ENCODE assay signal across 8 cellular contexts in the genomic region with DNA sequence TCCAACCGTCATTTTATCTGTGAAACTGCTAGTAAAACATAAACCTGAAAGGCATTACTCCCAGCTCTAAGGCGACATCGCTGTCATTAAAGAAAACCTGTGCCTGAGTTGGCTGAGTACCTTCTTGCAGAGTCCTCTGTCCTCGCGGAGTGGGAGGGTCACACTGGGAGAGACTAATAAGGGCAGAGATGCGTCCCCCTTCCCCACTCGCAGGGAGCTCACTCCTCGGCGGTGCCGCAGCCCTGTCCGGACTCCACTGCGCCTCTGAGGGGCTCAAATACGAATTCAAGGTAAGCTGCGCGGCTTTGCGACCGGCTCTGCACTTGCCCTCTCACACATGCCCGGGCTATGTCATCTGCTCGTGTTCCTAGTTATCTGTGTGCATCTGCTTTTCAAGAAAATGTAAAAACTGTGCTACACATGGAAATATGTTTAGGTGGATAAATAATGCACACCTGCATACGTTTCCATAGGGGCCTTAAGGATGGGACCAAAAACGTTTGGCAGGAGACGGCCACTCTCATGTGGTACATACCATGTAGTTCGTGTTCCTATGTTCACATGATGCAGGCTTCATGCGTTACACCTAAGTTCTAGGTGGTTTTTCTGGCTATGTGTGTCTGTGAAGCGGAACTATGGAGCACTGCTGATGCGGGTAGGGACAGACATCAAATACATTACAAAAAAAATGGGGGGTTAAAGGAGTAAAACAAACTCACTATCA. TPM values are rescaled to one million over a fixed set of nuclear protein-coding genes. Genes with fewer than 3 reads are reported as not detected.
A peak's percentile ranks its signal among the peaks of the same experiment; 100 is the strongest.
DNase-seq lines count a peak whose midpoint lies in the region; ATAC-seq and TF ChIP-seq lines count a peak whose summit lies in the region.

A gene (plus strand): TSS at position 206 of the 724 bp plus-strand sequence. CDS start 13,012 bp downstream, outside the sequence.

- no peaks in the 10 kb centered on the region for H3K4me1 ChIP-seq in ectodermal cell (ENCODE audit: control insufficient read depth, insufficient read depth, low read length)
- no peaks in the 10 kb centered on the region for H3K4me1 ChIP-seq in thoracic aorta (ENCODE audit: control insufficient read depth in 1 of 2, low read depth in 2 of 2)

- H3K27ac Mint-ChIP-seq in mesothelial cell of epicardium, result no peak within 1 kb of the TSS

- H3K36me3 Mint-ChIP-seq in mesothelial cell of epicardium, result no peaks in the 10 kb centered on the region

- DNase-seq in DMS53 treated with DMSO at 0.1 percent for 48 hours (lab: John Stamatoyannopoulos, UW; ENCODE audit: unreplicated experiment) (peak; percentile 64), mesothelial cell of epicardium (ENCODE audit: low spot score in 2 of 2, unreplicated experiment in 2 of 2) (peak in 1 of 2 experiments; percentile 47), thoracic aorta (ENCODE audit: low spot score) (no peak), middle frontal gyrus (ENCODE audit: extremely low spot score, low spot score) (no peak)

- peaks cover 40% of the 10 kb centered on the region for H3K27me3 ChIP-seq in ectodermal cell (ENCODE audit: control insufficient read depth, insufficient read depth, low read length, poor library complexity, severe bottlenecking)
- H3K27me3 ChIP-seq in thoracic aorta (replicated peaks; ENCODE audit: insufficient read depth), result no peaks in the 10 kb centered on the region

- H3K36me3 ChIP-seq in ectodermal cell (ENCODE audit: control insufficient read depth, insufficient read depth, low read length), result no peaks in the 10 kb centered on the region
- H3K36me3 ChIP-seq in thoracic aorta, result no peaks in the 10 kb centered on the region

- H3K4me1 Mint-ChIP-seq in mesothelial cell of epicardium, result peaks cover 14% of the 10 kb centered on the region

- ATAC-seq in GM19468 (IDR thresholded peaks at IDR 0.05; ENCODE audit: extremely low read depth, unreplicated experiment), result peak; percentile 59
- ATAC-seq in HG03558 (IDR thresholded peaks at IDR 0.05; ENCODE audit: extremely low read depth, unreplicated experiment), result peak; percentile 28
- no peak for ATAC-seq in thoracic aorta (ENCODE audit: insufficient number of reproducible peaks, low FRiP score, low read depth)

- H3K4me3 ChIP-seq in WI38 (ENCODE audit: low read depth, low read length) (peak within 1 kb of the TSS; percentile 52), ectodermal cell (ENCODE audit: insufficient read depth, low read depth, low read length) (peak within 1 kb of the TSS; percentile 48), thoracic aorta (peak within 1 kb of the TSS; percentile 88)

- 4% methylated on average over 26 of the region's 26 CpGs for WGBS in ectodermal cell, 2 experiments

- H3K27me3 Mint-ChIP-seq in mesothelial cell of epicardium (ENCODE audit: low read depth), result peaks cover 45% of the 10 kb centered on the region

- no peaks in the 10 kb centered on the region for H3K9me3 Mint-ChIP-seq in mesothelial cell of epicardium

- H3K9me3 ChIP-seq in ectodermal cell (ENCODE audit: control insufficient read depth, low read length), result no peaks in the 10 kb centered on the region
- no peaks in the 10 kb centered on the region for H3K9me3 ChIP-seq in thoracic aorta

- H3K4me3 Mint-ChIP-seq in mesothelial cell of epicardium, result peak within 1 kb of the TSS; percentile 71

- H3K27ac ChIP-seq in ectodermal cell (ENCODE audit: insufficient read depth, low read depth, low read length, poor library complexity, severe bottlenecking) (no peak within 1 kb of the TSS), thoracic aorta (peak within 1 kb of the TSS in 1 of 2 donors; percentile 34)

- no peak for TF ChIP-seq CTCF in WI38 (IDR thresholded peaks at IDR 0.05; ENCODE audit: low read depth, low read length)
- TF ChIP-seq CTCF in mesothelial cell of epicardium (IDR thresholded peaks at IDR 0.05; ENCODE audit: unreplicated experiment), result no peak
- no peak for TF ChIP-seq CTCF in thoracic aorta (IDR thresholded peaks at IDR 0.05)

RNA-seq across cellular contexts. Expression of the gene that starts here (rescaled TPM):
- polyA plus RNA-seq in ectodermal cell (2013, experiment 1 of 4), result not detected
- not detected for polyA plus RNA-seq in ectodermal cell (2013, experiment 2 of 4)
- not detected for polyA plus RNA-seq in ectodermal cell (2013, experiment 3 of 4)
- polyA plus RNA-seq in ectodermal cell (2013, experiment 4 of 4), result 0.16 TPM
- 0.18 to 0.43 TPM (median 0.25 TPM) in 3 replicates for total RNA-seq in mesothelial cell of epicardium
- under 1 TPM in 1 of 2 donors, not detected in 1; 0.07 TPM for total RNA-seq in thoracic aorta
